In genomic region chrX:53684415-53685192, GRCh38 we compare ENCODE assay signal across 8 cellular contexts. TPM values are rescaled to one million over a fixed set of nuclear protein-coding genes. Genes with fewer than 3 reads are reported as not detected.
DNase-seq lines count a peak whose midpoint lies in the region; ATAC-seq and TF ChIP-seq lines count a peak whose summit lies in the region.

No MANE protein-coding gene starts in this region.

- CTCF ChIA-PET in naive thymus-derived CD4-positive, alpha-beta T cell (lab: Charles Lee), result interaction anchor here (0.7 to 1.2 kb wide), 4 partner anchors 30 to 360 kb away, joined by 3 to 5 read pairs (median 3); partner anchors contain the start of gene PHF8

- POLR2A ChIA-PET in naive thymus-derived CD4-positive, alpha-beta T cell (lab: Charles Lee), result interaction anchor here (0.9 to 4.4 kb wide), 6 partner anchors 16 to 603 kb away, joined by 3 to 48 read pairs (median 4); partner anchors contain the start of genes PHF8 and TSPYL2

- peaks cover 5 to 10% of the 10 kb centered on the region in 2 donors for H3K4me1 ChIP-seq in naive thymus-derived CD4-positive, alpha-beta T cell (ENCODE audit: control insufficient read depth in 2 of 2, insufficient read depth in 2 of 2, low read length in 2 of 2)

- TF ChIP-seq CTCF in chondrocyte (IDR thresholded peaks at IDR 0.05), result no peak

- H3K4me3 ChIP-seq in naive thymus-derived CD4-positive, alpha-beta T cell (ENCODE audit: low read length), result peak overlapping the region; percentile 43

- no peaks in the 10 kb centered on the region for H3K27me3 Mint-ChIP-seq in activated T-cell treated with anti-CD3 and anti-CD28 coated beads, Interleukin-2, amount 50 U/mL, for 4 hours (ENCODE audit: low read depth)
- no peaks in the 10 kb centered on the region for H3K27me3 Mint-ChIP-seq in chondrocyte (ENCODE audit: low read depth)
- no peaks in the 10 kb centered on the region for H3K27me3 Mint-ChIP-seq in naive thymus-derived CD4-positive, alpha-beta T cell

- intact Hi-C loops in naive thymus-derived CD4-positive, alpha-beta T cell (cut with micrococcal nuclease), result loop anchor here (1.0 to 10.0 kb wide), 18 partner anchors 30 to 1476 kb away; partner anchors contain the start of genes FAM120C (in 2 of the 2), GNL3L (in 2 of the 2), RIBC1 (in 2 of the 2) and SMC1A (in 2 of the 2)

- peak overlapping the region; percentile 92 for H3K27ac Mint-ChIP-seq in chondrocyte (ENCODE audit: unreplicated experiment)
- peak overlapping the region; percentile 93 to 98 (median 96) for H3K27ac Mint-ChIP-seq in naive thymus-derived CD4-positive, alpha-beta T cell

- H3K4me1 Mint-ChIP-seq in activated T-cell treated with anti-CD3 and anti-CD28 coated beads, Interleukin-2, amount 50 U/mL, for 4 hours (ENCODE audit: low read depth), result peaks cover 21% of the 10 kb centered on the region
- H3K4me1 Mint-ChIP-seq in chondrocyte (ENCODE audit: low read depth), result peaks cover 16% of the 10 kb centered on the region
- H3K4me1 Mint-ChIP-seq in naive thymus-derived CD4-positive, alpha-beta T cell, result peaks cover 9 to 45% (median 34%) of the 10 kb centered on the region in 7 donors

- H3K9me3 ChIP-seq in naive thymus-derived CD4-positive, alpha-beta T cell (ENCODE audit: control insufficient read depth in 2 of 3, low read length in 3 of 3), result no peaks in the 10 kb centered on the region

- peaks cover 24% of the 10 kb centered on the region for H3K36me3 Mint-ChIP-seq in activated T-cell treated with anti-CD3 and anti-CD28 coated beads, Interleukin-2, amount 50 U/mL, for 4 hours (ENCODE audit: insufficient read depth)
- peaks cover 2% of the 10 kb centered on the region for H3K36me3 Mint-ChIP-seq in chondrocyte (ENCODE audit: low read depth)
- peaks cover 0 to 21% (median 6%) of the 10 kb centered on the region in 5 donors for H3K36me3 Mint-ChIP-seq in naive thymus-derived CD4-positive, alpha-beta T cell

- no peak for DNase-seq in activated T-cell treated with anti-CD3 and anti-CD28 coated beads, Interleukin-2, amount 50 U/mL, for 4 hours
- DNase-seq in activated T-cell treated with anti-CD3 and anti-CD28 coated beads, Interleukin-2, amount 50 U/mL, for 1 hour, result no peak
- peak; percentile 41 for DNase-seq in NCI-H1694 (lab: John Stamatoyannopoulos, UW)
- DNase-seq in chondrocyte (ENCODE audit: low spot score), result peak; percentile 95
- peak in 1 of 9 donors; percentile 61 for DNase-seq in naive thymus-derived CD4-positive, alpha-beta T cell
- DNase-seq in AG20443 (ENCODE audit: low spot score), result no peak

- peaks cover 0 to 7% (median 0%) of the 10 kb centered on the region in 3 experiments for H3K36me3 ChIP-seq in naive thymus-derived CD4-positive, alpha-beta T cell (ENCODE audit: control insufficient read depth in 2 of 3, insufficient read depth in 3 of 3, low read length in 3 of 3)

- no peaks in the 10 kb centered on the region for H3K27me3 ChIP-seq in naive thymus-derived CD4-positive, alpha-beta T cell (ENCODE audit: control insufficient read depth in 2 of 2, insufficient read depth in 2 of 2, low read length in 2 of 2)

- ATAC-seq in activated T-cell treated with anti-CD3 and anti-CD28 coated beads, Interleukin-2, amount 50 U/mL, for 4 hours, result no peak
- no peak for ATAC-seq in naive thymus-derived CD4-positive, alpha-beta T cell
- ATAC-seq in GM21576 (IDR thresholded peaks at IDR 0.05; ENCODE audit: unreplicated experiment), result no peak
- ATAC-seq in HG03439 (IDR thresholded peaks at IDR 0.05; ENCODE audit: unreplicated experiment), result no peak

- H3K27ac ChIP-seq in naive thymus-derived CD4-positive, alpha-beta T cell (ENCODE audit: low read depth, low read length), result peak overlapping the region; percentile 66

- peak overlapping the region; percentile 93 for H3K4me3 Mint-ChIP-seq in activated T-cell treated with anti-CD3 and anti-CD28 coated beads, Interleukin-2, amount 50 U/mL, for 4 hours
- peak overlapping the region; percentile 80 for H3K4me3 Mint-ChIP-seq in chondrocyte (ENCODE audit: unreplicated experiment)
- peak overlapping the region; percentile 88 to 97 (median 93) for H3K4me3 Mint-ChIP-seq in naive thymus-derived CD4-positive, alpha-beta T cell

- H3K9me3 Mint-ChIP-seq in activated T-cell treated with anti-CD3 and anti-CD28 coated beads, Interleukin-2, amount 50 U/mL, for 4 hours, result no peaks in the 10 kb centered on the region
- H3K9me3 Mint-ChIP-seq in chondrocyte (ENCODE audit: low read depth), result peaks cover 2% of the 10 kb centered on the region
- H3K9me3 Mint-ChIP-seq in naive thymus-derived CD4-positive, alpha-beta T cell, result peaks cover 0 to 1% (median 0%) of the 10 kb centered on the region in 11 donors

RNA-seq across cellular contexts. Expression of gene HUWE1, which starts 1.9 kb away (rescaled TPM):
- total RNA-seq in activated T-cell treated with anti-CD3 and anti-CD28 coated beads, Interleukin-2, amount 50 U/mL, for 4 hours, result 100 to 1,000 TPM; 433 to 540 (median 440) TPM
- total RNA-seq in chondrocyte, result 147 to 219 TPM (median 155 TPM) in 3 replicates
- 100 to 1,000 TPM; 180 to 266 (median 183) TPM for total RNA-seq in naive thymus-derived CD4-positive, alpha-beta T cell
- polyA plus RNA-seq in naive thymus-derived CD4-positive, alpha-beta T cell, result 10 to 100 TPM; 13.1 to 14.7 TPM

Comparison
In these comparisons a context has a peak if more than half of its experiments do, and no peak if none do; other contexts are left out.
1. DNase-seq: peak in NCI-H1694 (single experiment) and chondrocyte (single experiment); none in activated T-cell treated with anti-CD3 and anti-CD28 coated beads, Interleukin-2, amount 50 U/mL, for 4 hours (single experiment), activated T-cell treated with anti-CD3 and anti-CD28 coated beads, Interleukin-2, amount 50 U/mL, for 1 hour (single experiment) and AG20443 (single experiment).
2. Peak in every context shown above with its lines, with median percentiles within 50 percentile points of each other: H3K4me3 Mint-ChIP-seq.